Comparison of ENCODE assay signal across 19 cellular contexts in the genomic region with DNA sequence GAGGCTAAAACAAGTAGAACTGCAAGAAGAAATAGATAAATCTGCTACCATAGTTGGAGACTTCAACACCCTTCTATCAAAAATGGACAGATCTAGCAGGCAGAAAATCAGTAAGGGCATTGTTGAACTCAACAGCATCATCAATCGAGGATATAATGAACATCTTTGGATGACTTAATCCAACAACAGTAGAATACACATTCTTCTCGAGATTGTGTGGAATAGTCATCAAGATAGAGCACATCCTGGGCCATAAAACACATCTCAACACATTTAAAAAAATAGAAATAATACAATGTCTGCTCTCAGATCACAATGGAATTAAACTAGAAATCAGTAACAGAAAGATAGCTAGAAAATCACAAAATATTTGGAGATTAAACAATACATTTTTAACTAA. TPM values are rescaled to one million over a fixed set of nuclear protein-coding genes. Genes with fewer than 3 reads are reported as not detected.
DNase-seq lines count a peak whose midpoint lies in the region; TF ChIP-seq lines count a peak whose summit lies in the region.
"Had no signal": no experiment of that assay in that cellular context is flagged by ENCODE, and none has a peak within 500 bp of the region (broad histone marks: within the 10 kb centered on the region; RNA-seq: fewer than 3 reads in every experiment).

No MANE protein-coding gene starts in this region.

- intact Hi-C loops in dorsolateral prefrontal cortex (cut with DNase I), result no loop called here
- intact Hi-C loops in head of caudate nucleus (cut with DNase I), result no loop called here

- TF ChIP-seq CTCF in dorsolateral prefrontal cortex (IDR thresholded peaks at IDR 0.05 in 54 of 56, conservative IDR thresholded peaks at IDR 0.05 in 2 of 56; ENCODE audit: low read depth in 1 of 56, partially characterized antibody in 56 of 56), result no peak

- DNase-seq in EL (peak; percentile 78), HT1080 (ENCODE audit: low read depth) (peak; percentile 70), amniotic epithelial cell (ENCODE audit: low read depth) (peak; percentile 70), dorsolateral prefrontal cortex (no peak), head of caudate nucleus (no peak), C1 segment of cervical spinal cord (lab: John Stamatoyannopoulos, UW) (no peak), NOMO-1 treated with DMSO at 0.1 percent for 48 hours (lab: John Stamatoyannopoulos, UW; ENCODE audit: unreplicated experiment) (no peak)
- DNase-seq: Caco-2; CD8-positive, alpha-beta memory T cell; DND-41; GOT3 had no signal

- no peak overlapping the region for H3K27ac ChIP-seq in dorsolateral prefrontal cortex
- H3K27ac ChIP-seq: A549 had no signal

- H3K4me3 ChIP-seq in dorsolateral prefrontal cortex, result no peak overlapping the region
- H3K4me3 ChIP-seq: A549, GM12878, HAP-1, K562 had no signal

- H3K27me3 ChIP-seq in dorsolateral prefrontal cortex, result peaks cover 0 to 39% (median 12%) of the 10 kb centered on the region in 45 donors

RNA-seq across cellular contexts. Expression of gene IGFBP1, which starts 10.0 kb away (rescaled TPM):
- 0.48 TPM in 1 of 2 replicates, not detected in the other for total RNA-seq in HT1080 (2014; rRNA removed; shearing (Covaris generic))
- polyA plus RNA-seq in HT1080 (2015; cell fraction: cytosol; rRNA removed), result 0.08 TPM in 1 of 2 replicates, not detected in the other
- polyA plus RNA-seq in HT1080 (2015; cell fraction: nucleus; rRNA removed), result 0.20 and 0.74 TPM in 2 replicates
- total RNA-seq in dorsolateral prefrontal cortex, result 1 to 10 TPM in 6 of 120 experiments, under 1 TPM in 61, not detected in 53; 0.26 to 1.5 (median 0.44) TPM
- total RNA-seq: Caco-2; CD8-positive, alpha-beta memory T cell; G401; K562 had no signal
- polyA plus RNA-seq: BJ; CD8-positive, alpha-beta memory T cell; GM12878; K562 had no signal

RNA-seq across cellular contexts. Expression of gene IGFBP3, which starts 22.8 kb away (rescaled TPM):
- total RNA-seq in HT1080 (2014; rRNA removed; shearing (Covaris generic)), result not detected in 2 replicates
- 3.7 and 4.2 TPM in 2 replicates for polyA plus RNA-seq in HT1080 (2015; cell fraction: cytosol; rRNA removed)
- 5.1 and 5.7 TPM in 2 replicates for polyA plus RNA-seq in HT1080 (2015; cell fraction: nucleus; rRNA removed)
- total RNA-seq in dorsolateral prefrontal cortex, result 10 to 100 TPM in 116 of 120 experiments, 1 to 10 TPM in 4; 6.7 to 98.7 (median 22.3) TPM
- total RNA-seq: HepG2 had no signal

RNA-seq across cellular contexts. Expression of gene CCDC201, which starts 25.4 kb away (rescaled TPM):
- total RNA-seq in HT1080 (2014; rRNA removed; shearing (Covaris generic)), result not detected in 2 replicates
- polyA plus RNA-seq in HT1080 (2015; cell fraction: cytosol; rRNA removed), result 0.01 and 0.03 TPM in 2 replicates
- polyA plus RNA-seq in HT1080 (2015; cell fraction: nucleus; rRNA removed), result not detected in 2 replicates
- total RNA-seq in dorsolateral prefrontal cortex, result not detected
- total RNA-seq: Caco-2; CD8-positive, alpha-beta memory T cell; G401; GM12878; HepG2; K562 had no signal
- polyA plus RNA-seq: AG04450; BJ; CD8-positive, alpha-beta memory T cell; K562 had no signal

Comparison
In these comparisons a context has a peak if more than half of its experiments do, and no peak if none do; other contexts are left out.
1. DNase-seq: peak in EL (single experiment), HT1080 (single experiment) and amniotic epithelial cell (single experiment); none in dorsolateral prefrontal cortex (0 of 10), head of caudate nucleus (0 of 42), C1 segment of cervical spinal cord (0 of 14) and NOMO-1 treated with DMSO at 0.1 percent for 48 hours (single experiment).